Comparison of ENCODE assay signal across 8 cellular contexts in the genomic region with DNA sequence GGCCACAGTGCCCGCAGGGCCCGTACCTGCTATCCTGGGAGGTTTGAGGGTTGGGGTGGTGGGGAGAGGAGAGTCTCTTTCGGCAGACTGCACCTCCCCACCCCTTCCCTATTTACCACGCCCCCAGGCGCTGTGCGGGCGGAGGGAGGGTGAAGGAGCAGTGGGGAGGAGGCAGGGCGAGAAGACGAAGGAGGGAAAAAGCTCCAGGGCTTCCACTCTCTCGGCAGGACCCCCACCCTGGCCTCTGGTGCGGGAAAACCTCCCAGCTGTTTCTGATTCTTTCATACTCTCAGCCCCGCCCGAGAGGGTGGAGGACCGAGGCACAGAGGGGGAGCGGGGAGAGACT. TPM values are rescaled to one million over a fixed set of nuclear protein-coding genes. Genes with fewer than 3 reads are reported as not detected.
DNase-seq lines count a peak whose midpoint lies in the region; ATAC-seq and TF ChIP-seq lines count a peak whose summit lies in the region.

No MANE protein-coding gene starts in this region.

- H3K9me3 Mint-ChIP-seq in Caco-2 (ENCODE audit: unreplicated experiment) = no peaks in the 10 kb centered on the region
- H3K9me3 Mint-ChIP-seq in brain = no peaks in the 10 kb centered on the region

- H3K27ac Mint-ChIP-seq in Caco-2 (ENCODE audit: unreplicated experiment) (no peak overlapping the region), brain (no peak overlapping the region)

- CTCF ChIA-PET in Caco-2 (lab: Charles Lee) = interaction anchor here (0.7 kb wide), 1 partner anchor 138 kb away, joined by 5 read pairs; no protein-coding TSS in a partner anchor

- intact Hi-C loops in Caco-2 (cut with micrococcal nuclease; ENCODE audit: unreplicated experiment) = no loop called here

- no TSS peak for BruUV-seq in Caco-2 (replicated peaks; lab: Mats Ljungman, UMichigan)

- H3K27me3 Mint-ChIP-seq in Caco-2 (ENCODE audit: insufficient read depth, unreplicated experiment) (peaks cover 11% of the 10 kb centered on the region), brain (peaks cover 84% of the 10 kb centered on the region)

- H3K4me1 ChIP-seq in Caco-2 (no peaks in the 10 kb centered on the region), NT2/D1 (ENCODE audit: insufficient read depth, insufficient read length) (peaks cover 23% of the 10 kb centered on the region), mesodermal cell (ENCODE audit: control insufficient read depth, insufficient read depth, low read length, poor library complexity, severe bottlenecking) (peaks cover 18% of the 10 kb centered on the region), tibial nerve (peaks cover 0 to 41% (median 13%) of the 10 kb centered on the region in 4 donors)

- no peak for ATAC-seq in GM21723 (IDR thresholded peaks at IDR 0.05; ENCODE audit: unreplicated experiment)
- ATAC-seq in GM21360 (IDR thresholded peaks at IDR 0.05; ENCODE audit: unreplicated experiment) = no peak
- ATAC-seq in GM18873 (IDR thresholded peaks at IDR 0.05; ENCODE audit: low FRiP score, unreplicated experiment) = no peak

- WGBS in mesodermal cell (ENCODE audit: insufficient coverage in 2 of 2), 2 experiments = 0% methylated on average over 1 to 4 of the region's 15 CpGs
- WGBS in tibial nerve, 2 donors = 1 to 2% methylated on average over 13 to 15 of the region's 15 CpGs

- no peak for TF ChIP-seq POLR2A in tibial nerve (IDR thresholded peaks at IDR 0.05)

- H3K9me3 ChIP-seq in Caco-2 (no peaks in the 10 kb centered on the region), NT2/D1 (ENCODE audit: insufficient read depth, low read length) (no peaks in the 10 kb centered on the region), mesodermal cell (ENCODE audit: control insufficient read depth, low read length) (no peaks in the 10 kb centered on the region), tibial nerve (no peaks in the 10 kb centered on the region)

- no peaks in the 10 kb centered on the region for H3K36me3 ChIP-seq in Caco-2 (ENCODE audit: control insufficient read depth, insufficient read depth, low read length)
- H3K36me3 ChIP-seq in NT2/D1 (ENCODE audit: insufficient read depth, insufficient read length, low read length) = no peaks in the 10 kb centered on the region
- H3K36me3 ChIP-seq in mesodermal cell (ENCODE audit: control insufficient read depth, insufficient read depth, low read length) = no peaks in the 10 kb centered on the region
- no peaks in the 10 kb centered on the region for H3K36me3 ChIP-seq in tibial nerve

- POLR2A ChIA-PET in Caco-2 (lab: Charles Lee) = no interaction called here

- H3K4me3 Mint-ChIP-seq in Caco-2 (ENCODE audit: unreplicated experiment) (peak overlapping the region; percentile 71), brain (peak overlapping the region; percentile 83 to 87 (median 84))

- TF ChIP-seq CTCF in Caco-2 (IDR thresholded peaks at IDR 0.05; ENCODE audit: insufficient read depth in 1 of 2, low read depth in 1 of 2, low read length in 1 of 2, severe bottlenecking in 1 of 2, unreplicated experiment in 1 of 2) (no peak), brain (conservative IDR thresholded peaks at IDR 0.05) (no peak), tibial nerve (IDR thresholded peaks at IDR 0.05) (no peak)

- no peaks in the 10 kb centered on the region for H3K4me1 Mint-ChIP-seq in Caco-2 (ENCODE audit: low read depth, unreplicated experiment)
- H3K4me1 Mint-ChIP-seq in brain = peaks cover 23% of the 10 kb centered on the region

- H3K4me3 ChIP-seq in Caco-2 (ENCODE audit: low read depth, low read length) (peak overlapping the region; percentile 49), NT2/D1 (ENCODE audit: insufficient read length, low read depth) (peak overlapping the region; percentile 75), mesodermal cell (ENCODE audit: extremely low read depth, insufficient read depth, low read length, poor library complexity, severe bottlenecking) (peak overlapping the region; percentile 44), tibial nerve (peak overlapping the region; percentile 44 to 70 (median 52))

- no peaks in the 10 kb centered on the region for H3K27me3 ChIP-seq in Caco-2 (replicated peaks; ENCODE audit: control insufficient read depth, insufficient read depth, low read length)
- peaks cover 87% of the 10 kb centered on the region for H3K27me3 ChIP-seq in NT2/D1 (ENCODE audit: insufficient read depth, insufficient read length)
- peaks cover 0 to 51% of the 10 kb centered on the region in 2 donors for H3K27me3 ChIP-seq in tibial nerve

- no peak for DNase-seq in Caco-2
- DNase-seq in NT2/D1 (ENCODE audit: low read depth, low spot score) = no peak
- no peak for DNase-seq in tibial nerve (ENCODE audit: low spot score in 2 of 2)

- H3K27ac ChIP-seq in mesodermal cell (ENCODE audit: low read depth, low read length, severe bottlenecking) = no peak overlapping the region
- peak overlapping the region in 1 of 4 donors; percentile 73 for H3K27ac ChIP-seq in tibial nerve

- peak overlapping the region; percentile 72 for H3K9ac ChIP-seq in NT2/D1 (ENCODE audit: insufficient read length, low read depth)

- H3K36me3 Mint-ChIP-seq in Caco-2 (ENCODE audit: insufficient read depth, unreplicated experiment) = no peaks in the 10 kb centered on the region
- no peaks in the 10 kb centered on the region for H3K36me3 Mint-ChIP-seq in brain

- no peak for TF ChIP-seq EP300 in tibial nerve (IDR thresholded peaks at IDR 0.05)

RNA-seq across cellular contexts. Expression of a gene that starts 0.9 kb away (rescaled TPM):
- total RNA-seq in Caco-2 (2022) = 0.46 and 0.70 TPM in 2 replicates
- polyA plus RNA-seq in brain (ENCODE audit: insufficient read depth, low read depth, low replicate concordance) = 0.68 TPM
- polyA plus RNA-seq in mesodermal cell (2013, experiment 1 of 2) = 0.70 TPM
- 0.40 TPM for polyA plus RNA-seq in mesodermal cell (2013, experiment 2 of 2)
- total RNA-seq in tibial nerve = 10 to 100 TPM in 2 of 4 donors, 1 to 10 TPM in 2; 3.6 to 12.2 (median 9.7) TPM
